ENCODE assay signal across 16 cellular contexts in the genomic region with DNA sequence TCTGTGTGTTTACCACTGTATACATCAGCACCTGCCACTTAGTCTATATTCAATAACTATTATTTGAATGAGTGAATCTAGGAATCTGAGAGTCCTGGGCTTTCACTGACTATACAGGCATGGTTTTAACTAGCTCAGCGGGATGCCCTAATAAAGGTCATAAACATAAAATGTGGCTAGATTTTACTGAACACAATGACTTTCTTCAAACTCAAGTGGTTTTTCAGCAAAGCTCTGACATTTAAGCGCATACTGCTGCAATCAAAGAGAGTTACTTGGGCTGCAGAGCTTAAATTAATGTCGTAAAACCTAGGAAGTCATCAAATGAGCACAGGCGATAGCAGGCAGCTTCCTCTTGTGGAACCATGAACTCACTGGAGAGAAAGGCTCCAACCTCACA.
"Had no signal": no experiment of that assay in that cellular context is flagged by ENCODE, and none has a peak within 500 bp of the region (broad histone marks: within the 10 kb centered on the region; RNA-seq: fewer than 3 reads in every experiment).

No MANE protein-coding gene starts in this region.

- H3K4me3 Mint-ChIP-seq: activated naive CD8-positive, alpha-beta T cell; naive thymus-derived CD8-positive, alpha-beta T cell; stimulated activated effector memory CD8-positive, alpha-beta T cell treated with anti-CD3 and anti-CD28 coated beads, Interleukin-12 subunit alpha, Interleukin-12 subunit beta, amount 100 ng/mL, for 72 hours; WTC11 had no signal

- H3K27ac Mint-ChIP-seq: activated naive CD8-positive, alpha-beta T cell; stimulated activated effector memory CD8-positive, alpha-beta T cell treated with anti-CD3 and anti-CD28 coated beads, Interleukin-12 subunit alpha, Interleukin-12 subunit beta, amount 100 ng/mL, for 72 hours; WTC11 had no signal

- H3K4me1 Mint-ChIP-seq: naive thymus-derived CD8-positive, alpha-beta T cell; stimulated activated effector memory CD8-positive, alpha-beta T cell treated with anti-CD3 and anti-CD28 coated beads, Interleukin-12 subunit alpha, Interleukin-12 subunit beta, amount 100 ng/mL, for 72 hours; WTC11 had no signal

- ATAC-seq: esophagus mucosa; left colon; mucosa of descending colon; naive thymus-derived CD8-positive, alpha-beta T cell; right cardiac atrium; stimulated activated effector memory CD8-positive, alpha-beta T cell treated with anti-CD3 and anti-CD28 coated beads, Interleukin-12 subunit alpha, Interleukin-12 subunit beta, amount 100 ng/mL, for 72 hours; WTC11 had no signal

- H3K27ac ChIP-seq: dorsolateral prefrontal cortex, tibial artery, uterus had no signal

- H3K36me3 Mint-ChIP-seq: activated naive CD8-positive, alpha-beta T cell; naive thymus-derived CD8-positive, alpha-beta T cell; stimulated activated effector memory CD8-positive, alpha-beta T cell treated with anti-CD3 and anti-CD28 coated beads, Interleukin-12 subunit alpha, Interleukin-12 subunit beta, amount 100 ng/mL, for 72 hours; WTC11 had no signal

- H3K9me3 Mint-ChIP-seq: naive thymus-derived CD8-positive, alpha-beta T cell; stimulated activated effector memory CD8-positive, alpha-beta T cell treated with anti-CD3 and anti-CD28 coated beads, Interleukin-12 subunit alpha, Interleukin-12 subunit beta, amount 100 ng/mL, for 72 hours; WTC11 had no signal

- H3K9me3 ChIP-seq: mucosa of descending colon, tibial artery, uterus had no signal

- DNase-seq: activated CD4-positive, alpha-beta T cell treated with anti-CD3 and anti-CD28 coated beads for 48 hours; activated effector memory CD4-positive, alpha-beta T cell treated with Interleukin-2 at 50 U/mL for 16 hours; aorta; dorsolateral prefrontal cortex; head of caudate nucleus; left colon; mucosa of descending colon; naive thymus-derived CD8-positive, alpha-beta T cell; right cardiac atrium; small intestine; tibial artery; uterus had no signal

- H3K36me3 ChIP-seq: uterus had no signal

- H3K4me3 ChIP-seq: dorsolateral prefrontal cortex, mucosa of descending colon, tibial artery, uterus had no signal
